ENCODE assay signal across 9 cellular contexts in genomic region chr6:146833157-146833556, GRCh38.
"Had no signal": no experiment of that assay in that cellular context is flagged by ENCODE, and none has a peak within 500 bp of the region (broad histone marks: within the 10 kb centered on the region; RNA-seq: fewer than 3 reads in every experiment).

No MANE protein-coding gene starts in this region.

- DNase-seq: GOT3, H9, HCEC 1CT, HFFc6, KG1 had no signal

- H3K27ac Mint-ChIP-seq: HFFc6, IgD-negative memory B cell had no signal

- ATAC-seq: HepG2 had no signal

- H3K4me3 Mint-ChIP-seq: H9, HFFc6, IgD-negative memory B cell had no signal

- H3K9me3 Mint-ChIP-seq: HFFc6, IgD-negative memory B cell had no signal

- H3K27ac ChIP-seq: HL-60 had no signal

- FAIRE-seq: H54, HepG2 had no signal

- H3K4me1 Mint-ChIP-seq: IgD-negative memory B cell had no signal
